In genomic region chr12:114686421-114687268, GRCh38 we compare ENCODE assay signal across 16 cellular contexts. TPM values are rescaled to one million over a fixed set of nuclear protein-coding genes. Genes with fewer than 3 reads are reported as not detected.
A peak's percentile ranks its signal among the peaks of the same experiment; 100 is the strongest.
DNase-seq lines count a peak whose midpoint lies in the region; ATAC-seq and TF ChIP-seq lines count a peak whose summit lies in the region.
"Had no signal": no experiment of that assay in that cellular context is flagged by ENCODE, and none has a peak within 500 bp of the region (broad histone marks: within the 10 kb centered on the region; RNA-seq: fewer than 3 reads in every experiment).

No MANE protein-coding gene starts in this region.

- peaks cover 40% of the 10 kb centered on the region for H4K20me1 ChIP-seq in GM23338 (replicated peaks; ENCODE audit: insufficient read depth)

- H3K36me3 Mint-ChIP-seq in GM23338 (ENCODE audit: low read depth) (no peaks in the 10 kb centered on the region), brain (no peaks in the 10 kb centered on the region)
- H3K36me3 Mint-ChIP-seq in CD4-positive, alpha-beta T cell (ENCODE audit: low read depth) = peaks cover 6% of the 10 kb centered on the region
- no peaks in the 10 kb centered on the region for H3K36me3 Mint-ChIP-seq in effector memory CD8-positive, alpha-beta T cell (ENCODE audit: insufficient read depth)
- H3K36me3 Mint-ChIP-seq: CD8-positive, alpha-beta memory T cell had no signal

- peaks cover 59% of the 10 kb centered on the region for H3K4me1 ChIP-seq in GM23338 (ENCODE audit: insufficient read depth)
- no peaks in the 10 kb centered on the region for H3K4me1 ChIP-seq in right lobe of liver
- peaks cover 0 to 28% (median 21%) of the 10 kb centered on the region in 4 donors for H3K4me1 ChIP-seq in sigmoid colon

- DNase-seq in GM23338 (ENCODE audit: low spot score) (peak; percentile 43), right lobe of liver (peak in 1 of 3 donors; percentile 66), sigmoid colon (no peak), epidermal melanocyte (ENCODE audit: insufficient read length, low spot score) (no peak)
- no peak for DNase-seq in CD4-positive, alpha-beta T cell
- no peak for DNase-seq in effector memory CD8-positive, alpha-beta T cell
- DNase-seq: activated CD4-positive, alpha-beta T cell treated with anti-CD3 and anti-CD28 coated beads, Interleukin-2, amount 50 U/mL, for 4 hours; anterior cingulate cortex; CD8-positive, alpha-beta memory T cell; dermis blood vessel endothelial cell; NCI-H2227 treated with DMSO at 0.1 percent for 48 hours; SHP77 treated with DMSO at 0.1 percent for 48 hours; testis had no signal

- H3K4me3 Mint-ChIP-seq in GM23338 (peak overlapping the region; percentile 71), brain (peak overlapping the region; percentile 83 to 90 (median 88))
- H3K4me3 Mint-ChIP-seq in CD4-positive, alpha-beta T cell = no peak overlapping the region
- H3K4me3 Mint-ChIP-seq in effector memory CD8-positive, alpha-beta T cell = peak overlapping the region in 1 of 2 donors; percentile 4

- H3K9me3 ChIP-seq in right lobe of liver = no peaks in the 10 kb centered on the region
- no peaks in the 10 kb centered on the region for H3K9me3 ChIP-seq in sigmoid colon
- H3K9me3 ChIP-seq in CD4-positive, alpha-beta T cell (ENCODE audit: control insufficient read depth, low read length) = no peaks in the 10 kb centered on the region
- H3K9me3 ChIP-seq: ovary, testis had no signal

- H3K27ac Mint-ChIP-seq in GM23338 = no peak overlapping the region
- H3K27ac Mint-ChIP-seq in brain = peak overlapping the region in 1 of 5 experiments; percentile 50
- H3K27ac Mint-ChIP-seq in CD4-positive, alpha-beta T cell = no peak overlapping the region
- H3K27ac Mint-ChIP-seq in effector memory CD8-positive, alpha-beta T cell = no peak overlapping the region
- H3K27ac Mint-ChIP-seq: CD8-positive, alpha-beta memory T cell had no signal

- H3K27ac ChIP-seq in GM23338 (ENCODE audit: low read depth) = no peak overlapping the region
- peak overlapping the region in 1 of 3 donors; percentile 60 for H3K27ac ChIP-seq in right lobe of liver
- H3K27ac ChIP-seq in sigmoid colon = peak overlapping the region in 3 of 4 donors; percentile 24 to 82 (median 32)
- H3K27ac ChIP-seq in CD4-positive, alpha-beta T cell (ENCODE audit: low read depth, low read length) = no peak overlapping the region
- H3K27ac ChIP-seq: ovary, testis had no signal

- peak overlapping the region; percentile 80 for H3K4me2 ChIP-seq in GM23338

- H3K4me3 ChIP-seq in GM23338 (peak overlapping the region; percentile 69), right lobe of liver (peak overlapping the region in 2 of 3 donors; percentile 25 to 39), sigmoid colon (no peak overlapping the region)
- H3K4me3 ChIP-seq: lung, ovary, testis had no signal

- H3K27me3 ChIP-seq in GM23338 (ENCODE audit: insufficient read depth) = peaks cover 94% of the 10 kb centered on the region
- no peaks in the 10 kb centered on the region for H3K27me3 ChIP-seq in right lobe of liver
- peaks cover 30 to 65% (median 54%) of the 10 kb centered on the region in 3 donors for H3K27me3 ChIP-seq in sigmoid colon
- H3K27me3 ChIP-seq in CD4-positive, alpha-beta T cell (ENCODE audit: control insufficient read depth, insufficient read depth, low read length) = peaks cover 89% of the 10 kb centered on the region
- H3K27me3 ChIP-seq: ovary, testis had no signal

- ATAC-seq in GM23338 (no peak), right lobe of liver (peak in 1 of 4 donors; percentile 15)
- no peak for ATAC-seq in CD4-positive, alpha-beta T cell (ENCODE audit: poor library complexity)
- no peak for ATAC-seq in effector memory CD8-positive, alpha-beta T cell (replicated peaks)

- H3K27me3 Mint-ChIP-seq in GM23338 (ENCODE audit: insufficient read depth, low read depth, poor library complexity) = peaks cover 98% of the 10 kb centered on the region
- peaks cover 98% of the 10 kb centered on the region for H3K27me3 Mint-ChIP-seq in brain
- peaks cover 96% of the 10 kb centered on the region for H3K27me3 Mint-ChIP-seq in CD4-positive, alpha-beta T cell
- H3K27me3 Mint-ChIP-seq in effector memory CD8-positive, alpha-beta T cell = peaks cover 91 to 99% of the 10 kb centered on the region in 2 donors

- no peak overlapping the region for H2AFZ ChIP-seq in GM23338

- TF ChIP-seq CTCF in GM23338 (conservative IDR thresholded peaks at IDR 0.05; ENCODE audit: low read depth in 2 of 2) = no peak
- no peak for TF ChIP-seq CTCF in brain (conservative IDR thresholded peaks at IDR 0.05)
- TF ChIP-seq CTCF in right lobe of liver (IDR thresholded peaks at IDR 0.05) = no peak
- no peak for TF ChIP-seq CTCF in sigmoid colon (IDR thresholded peaks at IDR 0.05)
- no peak for TF ChIP-seq CTCF in CD4-positive, alpha-beta T cell (IDR thresholded peaks at IDR 0.05)

- H3K9me3 Mint-ChIP-seq in GM23338 (peaks cover 4% of the 10 kb centered on the region; the same call in 1 of the 3 replicates), brain (peaks cover 0 to 9% (median 6%) of the 10 kb centered on the region in 5 experiments)
- H3K9me3 Mint-ChIP-seq in CD4-positive, alpha-beta T cell = peaks cover 2% of the 10 kb centered on the region
- H3K9me3 Mint-ChIP-seq in effector memory CD8-positive, alpha-beta T cell = no peaks in the 10 kb centered on the region

- no peaks in the 10 kb centered on the region for H3K9me2 ChIP-seq in GM23338 (ENCODE audit: insufficient read depth)

- 31% methylated on average over 25 of the region's 42 CpGs for WGBS in right lobe of liver (ENCODE audit: insufficient coverage, low coverage, low lambda C conversion rate, missing lambda C conversion rate)
- 21 to 65% methylated on average over 42 of the region's 42 CpGs for WGBS in sigmoid colon, 2 donors

- TF ChIP-seq POLR2A in right lobe of liver (IDR thresholded peaks at IDR 0.05) (peak; percentile 17), sigmoid colon (IDR thresholded peaks at IDR 0.05) (no peak)

- H3K4me1 Mint-ChIP-seq in GM23338 (peaks cover 72% of the 10 kb centered on the region), brain (peaks cover 50% of the 10 kb centered on the region)
- H3K4me1 Mint-ChIP-seq in CD4-positive, alpha-beta T cell (ENCODE audit: low read depth) = peaks cover 23% of the 10 kb centered on the region
- peaks cover 4 to 15% of the 10 kb centered on the region in 2 donors for H3K4me1 Mint-ChIP-seq in effector memory CD8-positive, alpha-beta T cell (ENCODE audit: low read depth in 2 of 2)

- intact Hi-C loops in right lobe of liver (cut with DNase I) = no loop called here
- intact Hi-C loops in sigmoid colon (cut with DNase I) = loop anchor here (5.0 kb wide), 1 partner anchor 61 kb away; no protein-coding TSS in a partner anchor
- intact Hi-C loops in CD4-positive, alpha-beta T cell (cut with DNase I, micrococcal nuclease) = no loop called here

- CTCF ChIA-PET in CD4-positive, alpha-beta T cell (lab: Charles Lee) = no interaction called here

- no peaks in the 10 kb centered on the region for H3K36me3 ChIP-seq in GM23338 (ENCODE audit: insufficient read depth)
- H3K36me3 ChIP-seq in right lobe of liver = no peaks in the 10 kb centered on the region
- H3K36me3 ChIP-seq in sigmoid colon = no peaks in the 10 kb centered on the region
- H3K36me3 ChIP-seq: ovary had no signal

- POLR2A ChIA-PET in CD4-positive, alpha-beta T cell (lab: Charles Lee) = no interaction called here

- TF ChIP-seq EP300 in sigmoid colon (IDR thresholded peaks at IDR 0.05) = no peak

- H3F3A ChIP-seq in GM23338 (replicated peaks; ENCODE audit: low read depth) = peaks cover 52% of the 10 kb centered on the region

- H3K79me2 ChIP-seq in GM23338 (replicated peaks; ENCODE audit: insufficient read depth) = no peaks in the 10 kb centered on the region

TF ChIP-seq in GM23338, 12 proteins besides CTCF, POLR2A, EP300 and RAD21:
- TF ChIP-seq CREB1 (CRISPR knock-in tag; IDR thresholded peaks at IDR 0.05; ENCODE audit: low read depth) = no peak
- TF ChIP-seq EZH2 (IDR thresholded peaks at IDR 0.05; ENCODE audit: low read depth, unreplicated experiment) = peak; percentile 97
- peak; percentile 5 for TF ChIP-seq EZH2phosphoT487 (IDR thresholded peaks at IDR 0.05; ENCODE audit: unreplicated experiment)

RNA-seq across cellular contexts. Expression of gene TBX3, which starts 2.7 kb away (rescaled TPM):
- total RNA-seq in GM23338 (2014; rRNA removed; shearing (Covaris generic)) = 0.24 and 0.35 TPM in 2 replicates
- polyA plus RNA-seq in GM23338 (2016; fragmentation: Nextera tagmentation; extraction: Ambion mirVana) (0.18 and 0.33 TPM in 2 replicates), brain (ENCODE audit: insufficient read depth, low read depth, low replicate concordance) (5.1 TPM), sigmoid colon (1 to 10 TPM; 2.3 to 5.3 (median 2.4) TPM)
- total RNA-seq in right lobe of liver (10 to 100 TPM; 15.6 to 44.0 (median 27.8) TPM), sigmoid colon (1 to 10 TPM; 6.2 to 9.7 (median 7.6) TPM)
- under 1 TPM in 1 of 2 experiments, not detected in 1; 0.08 TPM for total RNA-seq in CD4-positive, alpha-beta T cell
- total RNA-seq: CD8-positive, alpha-beta memory T cell had no signal
- polyA plus RNA-seq: CD8-positive, alpha-beta memory T cell had no signal

Comparison
In these comparisons a context has a peak if more than half of its experiments do, and no peak if none do; other contexts are left out.
1. H3K27ac ChIP-seq: peak in sigmoid colon (3 of 4); none in GM23338 (single experiment) and CD4-positive, alpha-beta T cell (single experiment).
2. H3K4me3 ChIP-seq: peak in GM23338 (single experiment) and right lobe of liver (2 of 3); none in sigmoid colon (0 of 4).